Comparison of ENCODE assay signal across 8 cellular contexts in the genomic region with DNA sequence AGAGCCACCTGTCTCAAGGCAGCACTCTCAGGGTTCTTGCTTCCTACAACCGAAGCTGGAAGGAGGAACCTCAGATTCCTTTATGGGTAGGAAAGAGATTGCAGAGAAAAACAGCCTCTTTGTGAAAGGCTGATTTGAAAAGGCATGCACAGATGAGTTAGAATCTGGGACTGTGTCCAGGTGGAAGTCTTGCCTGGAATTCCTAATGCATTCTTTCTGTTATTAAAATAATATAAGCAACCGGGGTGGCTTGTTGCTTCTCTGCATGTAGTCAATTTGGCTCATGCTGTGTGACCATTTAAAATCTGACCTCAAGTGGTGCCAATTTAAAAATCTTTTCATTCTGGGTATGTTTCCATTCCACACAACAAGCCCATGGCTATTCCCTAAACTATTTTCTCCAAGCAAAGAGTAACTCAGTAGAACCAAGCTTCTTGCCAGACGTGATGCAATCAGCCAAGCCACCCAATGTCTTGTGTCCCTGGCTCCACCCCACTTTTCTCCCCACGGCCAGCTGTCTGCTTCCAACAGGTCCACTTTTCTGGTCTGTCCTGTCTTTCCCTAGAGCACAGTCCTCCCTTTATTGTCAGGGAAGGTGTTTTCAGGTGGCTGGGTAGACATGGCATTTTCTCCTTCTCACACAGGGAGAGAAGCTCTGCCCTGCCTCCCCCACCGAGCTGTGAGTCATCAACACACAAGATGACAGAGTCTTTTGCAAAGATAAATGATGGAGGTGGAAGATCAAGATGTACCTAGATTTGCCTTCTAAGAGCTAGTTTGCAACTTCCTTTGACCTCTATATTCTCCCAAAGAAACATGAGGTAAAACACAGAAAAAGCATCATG.
A peak's percentile ranks its signal among the peaks of the same experiment; 100 is the strongest.
DNase-seq lines count a peak whose midpoint lies in the region; ATAC-seq and TF ChIP-seq lines count a peak whose summit lies in the region.

No MANE protein-coding gene starts in this region.

- peak; percentile 80 for ATAC-seq in Right ventricle myocardium superior (ENCODE audit: poor library complexity)
- ATAC-seq in HG02588 (IDR thresholded peaks at IDR 0.05; ENCODE audit: unreplicated experiment): no peak

- H3K27me3 ChIP-seq in H7 (ENCODE audit: control insufficient read depth, insufficient read depth, low read length): no peaks in the 10 kb centered on the region

- POLR2A ChIA-PET in HEK293T (lab: Yijun Ruan, JAX): no interaction called here

- no peaks in the 10 kb centered on the region for H3K36me3 ChIP-seq in H7 (replicated peaks; ENCODE audit: control insufficient read depth, insufficient read depth, low read length)

- peak; percentile 0 for DNase-seq in NCI-H345 treated with DMSO at 0.1 percent for 48 hours (lab: John Stamatoyannopoulos, UW; ENCODE audit: unreplicated experiment)
- DNase-seq in NCI-H345 (lab: John Stamatoyannopoulos, UW): no peak
- peak; percentile 65 to 68 for DNase-seq in activated T-cell treated with anti-CD3 and anti-CD28 coated beads, Interleukin-2, amount 50 U/mL, for 48 hours
- DNase-seq in Right ventricle myocardium superior: peak; percentile 76
- peak; percentile 71 for DNase-seq in smooth muscle cell of the brain vasculature (ENCODE audit: low read depth, low spot score)
- DNase-seq in H7: no peak
- no peak for DNase-seq in HEK293T (ENCODE audit: extremely low spot score)

- CTCF ChIA-PET in HEK293T (lab: Yijun Ruan, JAX): interaction anchor here (1.0 kb wide), 1 partner anchor 11 kb away, joined by 3 read pairs; no protein-coding TSS in a partner anchor

- H3K4me3 ChIP-seq in H7 (ENCODE audit: insufficient read depth, low read depth, low read length): no peak overlapping the region

- intact Hi-C loops in Right ventricle myocardium superior (cut with DNase I): no loop called here

TF ChIP-seq in HEK293T, 16 proteins besides CTCF, POLR2A, EP300 and RAD21:
- no peak for TF ChIP-seq ELF4 (IDR thresholded peaks at IDR 0.05)
- no peak for TF ChIP-seq NFRKB (IDR thresholded peaks at IDR 0.05)
- no peak for TF ChIP-seq HDGF (IDR thresholded peaks at IDR 0.05; ENCODE audit: borderline replicate concordance)
- TF ChIP-seq LEF1 (IDR thresholded peaks at IDR 0.05; ENCODE audit: borderline replicate concordance): no peak
- TF ChIP-seq ARNT (IDR thresholded peaks at IDR 0.05): no peak
- TF ChIP-seq CTBP1 (IDR thresholded peaks at IDR 0.05; ENCODE audit: borderline replicate concordance): no peak
- TF ChIP-seq PKNOX1 (IDR thresholded peaks at IDR 0.05): no peak
- TF ChIP-seq FOXM1 (IDR thresholded peaks at IDR 0.05; ENCODE audit: borderline replicate concordance): no peak
- TF ChIP-seq SUZ12 (IDR thresholded peaks at IDR 0.05): no peak
- no peak for TF ChIP-seq TARDBP (IDR thresholded peaks at IDR 0.05)
- TF ChIP-seq ZNF384 (IDR thresholded peaks at IDR 0.05): no peak
- no peak for TF ChIP-seq SP1 (IDR thresholded peaks at IDR 0.05)

Comparison
In these comparisons a context has a peak if more than half of its experiments do, and no peak if none do; other contexts are left out.
1. DNase-seq: peak in NCI-H345 treated with DMSO at 0.1 percent for 48 hours (single experiment), activated T-cell treated with anti-CD3 and anti-CD28 coated beads, Interleukin-2, amount 50 U/mL, for 48 hours (2 of 2), Right ventricle myocardium superior (single experiment) and smooth muscle cell of the brain vasculature (single experiment); none in NCI-H345 (single experiment), H7 (single experiment) and HEK293T (single experiment).